Comparison of ENCODE assay signal across 12 cellular contexts in the genomic region with DNA sequence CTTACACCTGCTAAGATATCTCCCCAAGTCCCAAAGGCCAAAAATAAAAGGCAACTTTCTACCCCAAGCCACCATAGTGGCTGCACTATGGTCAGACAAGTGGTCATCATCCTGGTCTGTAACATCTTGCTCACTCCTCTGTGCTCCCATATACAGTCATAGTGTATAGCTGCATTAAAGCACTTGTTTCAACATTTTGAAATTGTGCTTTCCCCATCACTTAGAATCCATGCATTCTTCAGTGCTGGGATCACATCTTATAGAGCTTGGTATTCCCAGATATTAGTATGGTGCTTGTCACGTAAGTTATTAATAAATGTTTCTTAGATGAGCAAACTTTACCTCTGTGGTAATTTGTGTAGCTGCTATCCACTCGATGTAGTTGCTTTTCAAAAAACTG. TPM values are rescaled to one million over a fixed set of nuclear protein-coding genes. Genes with fewer than 3 reads are reported as not detected.
DNase-seq lines count a peak whose midpoint lies in the region; ATAC-seq and TF ChIP-seq lines count a peak whose summit lies in the region.
"Had no signal": no experiment of that assay in that cellular context is flagged by ENCODE, and none has a peak within 500 bp of the region (broad histone marks: within the 10 kb centered on the region; RNA-seq: fewer than 3 reads in every experiment).

No MANE protein-coding gene starts in this region.

- H3K4me3 ChIP-seq in trophoblast cell (ENCODE audit: low read depth, low read length), result no peak overlapping the region
- H3K4me3 ChIP-seq: heart right ventricle had no signal

- H3K18ac ChIP-seq in trophoblast cell (ENCODE audit: low read length), result no peak overlapping the region

- peak; percentile 13 for DNase-seq in RWPE1 (ENCODE audit: low spot score)
- no peak for DNase-seq in effector memory CD8-positive, alpha-beta T cell
- peak; percentile 55 to 87 for DNase-seq in trophoblast cell
- no peak for DNase-seq in erythroblast (lab: John Stamatoyannopoulos, UW)
- DNase-seq in omental fat pad (ENCODE audit: low spot score), result no peak
- DNase-seq in central memory CD4-positive, alpha-beta T cell, result no peak
- DNase-seq: GF-D8, heart right ventricle, NCI-H345 had no signal

- WGBS in trophoblast cell (ENCODE audit: extremely low coverage, insufficient coverage, insufficient read length), result no CpG with 5 or more reads among the region's 2 CpGs

- no peaks in the 10 kb centered on the region for H3K36me3 ChIP-seq in trophoblast cell (ENCODE audit: control insufficient read depth in 1 of 2, insufficient read depth in 2 of 2, low read length in 2 of 2)
- H3K36me3 ChIP-seq: heart right ventricle had no signal

- peaks cover 5 to 12% of the 10 kb centered on the region in 2 experiments for H3K4me1 ChIP-seq in trophoblast cell (ENCODE audit: control insufficient read depth in 1 of 2, insufficient read depth in 2 of 2, low read length in 2 of 2)

- no peaks in the 10 kb centered on the region for H3K27me3 Mint-ChIP-seq in effector memory CD8-positive, alpha-beta T cell

- H4K12ac ChIP-seq in trophoblast cell (ENCODE audit: low read depth, low read length), result no peak overlapping the region

- TF ChIP-seq CTCF in RWPE1 (conservative IDR thresholded peaks at IDR 0.05; ENCODE audit: low read depth) (no peak), omental fat pad (IDR thresholded peaks at IDR 0.05) (no peak)

- H3K23ac ChIP-seq in trophoblast cell (ENCODE audit: low read length), result no peak overlapping the region

- TF ChIP-seq POLR2A in erythroblast (IDR thresholded peaks at IDR 0.05; ENCODE audit: low read length), result no peak

- H3K4me2 ChIP-seq in trophoblast cell (ENCODE audit: low read length), result no peak overlapping the region

- H3K36me3 Mint-ChIP-seq in effector memory CD8-positive, alpha-beta T cell (ENCODE audit: insufficient read depth), result no peaks in the 10 kb centered on the region
- H3K36me3 Mint-ChIP-seq: IgD-negative memory B cell had no signal

- peak overlapping the region; percentile 6 for H2BK120ac ChIP-seq in trophoblast cell (ENCODE audit: insufficient read depth, low read length, poor library complexity)

- H3K27ac ChIP-seq in RWPE1, result no peak overlapping the region
- H3K27ac ChIP-seq in trophoblast cell (ENCODE audit: low read depth, low read length), result peak overlapping the region; percentile 27
- H3K27ac ChIP-seq: heart right ventricle had no signal

- H3K27me3 ChIP-seq in trophoblast cell (ENCODE audit: insufficient read depth, low read length), result no peaks in the 10 kb centered on the region
- H3K27me3 ChIP-seq: heart right ventricle had no signal

- H3K27ac Mint-ChIP-seq in effector memory CD8-positive, alpha-beta T cell, result peak overlapping the region; percentile 20 to 79
- H3K27ac Mint-ChIP-seq: nephron had no signal

- H2BK12ac ChIP-seq in trophoblast cell (ENCODE audit: low read length), result peak overlapping the region; percentile 19

- no peaks in the 10 kb centered on the region for H3K9me3 ChIP-seq in trophoblast cell (ENCODE audit: insufficient read depth, low read depth, low read length)

- no peaks in the 10 kb centered on the region for H3K79me2 ChIP-seq in trophoblast cell (ENCODE audit: control insufficient read depth, insufficient read depth, low read length, poor library complexity)

- H4K91ac ChIP-seq in trophoblast cell (ENCODE audit: low read depth, low read length), result no peak overlapping the region

- H3K4me1 Mint-ChIP-seq in effector memory CD8-positive, alpha-beta T cell (ENCODE audit: low read depth in 2 of 2), result peaks cover 27 to 30% of the 10 kb centered on the region in 2 donors

- peaks cover 9% of the 10 kb centered on the region for H3K79me1 ChIP-seq in trophoblast cell (ENCODE audit: low read length)

- CTCF ChIA-PET in RWPE1 (lab: Yijun Ruan, JAX), result interaction anchor here (1.4 kb wide), 1 partner anchor 166 kb away, joined by 3 read pairs; no protein-coding TSS in a partner anchor

- no peak overlapping the region for H2BK5ac ChIP-seq in trophoblast cell (ENCODE audit: low read depth, low read length, poor library complexity)

- peak overlapping the region; percentile 41 to 53 for H3K4me3 Mint-ChIP-seq in effector memory CD8-positive, alpha-beta T cell
- H3K4me3 Mint-ChIP-seq: IgD-negative memory B cell, nephron had no signal

- no peak overlapping the region for H3K14ac ChIP-seq in trophoblast cell (ENCODE audit: low read length)

- no peak overlapping the region for H2AFZ ChIP-seq in trophoblast cell (ENCODE audit: insufficient read depth, low read length, poor library complexity)

- H3K9ac ChIP-seq in trophoblast cell (ENCODE audit: low read length), result no peak overlapping the region

- ATAC-seq in GM18907 (IDR thresholded peaks at IDR 0.05; ENCODE audit: unreplicated experiment) (peak; percentile 28), omental fat pad (ENCODE audit: low FRiP score) (no peak)
- ATAC-seq in effector memory CD8-positive, alpha-beta T cell (replicated peaks), result no peak
- ATAC-seq: heart right ventricle had no signal

- no peak overlapping the region for H4K8ac ChIP-seq in trophoblast cell (ENCODE audit: low read depth, low read length)

- POLR2A ChIA-PET in RWPE1 (lab: Yijun Ruan, JAX; ENCODE audit: low non-redundant PET), result interaction anchor here (0.6 kb wide), 1 partner anchor 32 kb away, joined by 3 read pairs; no protein-coding TSS in a partner anchor

- peaks cover 0 to 2% of the 10 kb centered on the region in 2 donors for H3K9me3 Mint-ChIP-seq in effector memory CD8-positive, alpha-beta T cell

- no peak overlapping the region for H2AK5ac ChIP-seq in trophoblast cell (ENCODE audit: low read length)

- no peak overlapping the region for H3K4ac ChIP-seq in trophoblast cell (ENCODE audit: low read depth, low read length)

RNA-seq across cellular contexts. Expression of a gene that starts 40.4 kb away (rescaled TPM):
- polyA plus RNA-seq in trophoblast cell (2013), result 60.8 TPM in 2 replicates
- total RNA-seq in omental fat pad, result 10 to 100 TPM; 12.1 to 54.9 (median 29.9) TPM

Comparison
In these comparisons a context has a peak if more than half of its experiments do, and no peak if none do; other contexts are left out.
1. DNase-seq: peak in RWPE1 (single experiment) and trophoblast cell (2 of 2); none in effector memory CD8-positive, alpha-beta T cell (0 of 3), erythroblast (0 of 2), omental fat pad (single experiment) and central memory CD4-positive, alpha-beta T cell (single experiment).